Comparison of ENCODE assay signal across 8 cellular contexts in genomic region chr2:221570321-221571107, GRCh38.
DNase-seq lines count a peak whose midpoint lies in the region; ATAC-seq, FAIRE-seq and TF ChIP-seq lines count a peak whose summit lies in the region.

No MANE protein-coding gene starts in this region.

- no peak for ATAC-seq in HG03108 (IDR thresholded peaks at IDR 0.05; ENCODE audit: unreplicated experiment)

- H3K4me3 ChIP-seq in astrocyte of the cerebellum (ENCODE audit: low read depth, low read length) = peak overlapping the region; percentile 83

- TF ChIP-seq CTCF in astrocyte of the cerebellum (IDR thresholded peaks at IDR 0.05; ENCODE audit: low read depth, low read length, missing control alignments) = peak; percentile 34

- DNase-seq in EL (peak; percentile 37), NCI-H2227 treated with DMSO at 0.1 percent for 48 hours (lab: John Stamatoyannopoulos, UW) (peak; percentile 70), astrocyte of the cerebellum (ENCODE audit: low read depth) (peak; percentile 11), inferior parietal cortex (ENCODE audit: extremely low spot score) (peak; percentile 38), H54 (ENCODE audit: insufficient read length, low spot score) (no peak), NCI-H226 (no peak)
- peak; percentile 10 for DNase-seq in stimulated activated CD4-positive, alpha-beta T cell treated with anti-CD3 and anti-CD28 coated beads, Interleukin-4, amount 100 ng/mL, for 1 hour

- in situ Hi-C loops in astrocyte of the cerebellum (cut with HindIII; ENCODE audit: low sequenced_read_pairs) = no loop called here

- no peak for FAIRE-seq in H54 (lab: Jason Lieb, UNC)

- no peak for TF ChIP-seq POLR2A in H54 (IDR thresholded peaks at IDR 0.05; ENCODE audit: low read depth, low read length)

Comparison
In these comparisons a context has a peak if more than half of its experiments do, and no peak if none do; other contexts are left out.
1. DNase-seq: peak in EL (single experiment), NCI-H2227 treated with DMSO at 0.1 percent for 48 hours (single experiment), astrocyte of the cerebellum (single experiment), inferior parietal cortex (single experiment) and stimulated activated CD4-positive, alpha-beta T cell treated with anti-CD3 and anti-CD28 coated beads, Interleukin-4, amount 100 ng/mL, for 1 hour (single experiment); none in H54 (single experiment) and NCI-H226 (single experiment).